In genomic region chr10:70539471-70539870, GRCh38 we compare ENCODE assay signal across 16 cellular contexts.
DNase-seq lines count a peak whose midpoint lies in the region; ATAC-seq and TF ChIP-seq lines count a peak whose summit lies in the region.
"Had no signal": no experiment of that assay in that cellular context is flagged by ENCODE, and none has a peak within 500 bp of the region (broad histone marks: within the 10 kb centered on the region; RNA-seq: fewer than 3 reads in every experiment).

No MANE protein-coding gene starts in this region.

- no peak overlapping the region for H3K4me3 ChIP-seq in H7 (ENCODE audit: insufficient read depth, low read depth, low read length)
- H3K4me3 ChIP-seq: GM12878, GM23248 had no signal

- H3K27me3 Mint-ChIP-seq in endothelial cell (ENCODE audit: unreplicated experiment): peaks cover 29% of the 10 kb centered on the region
- H3K27me3 Mint-ChIP-seq: CD4-positive, CD25-positive, alpha-beta regulatory T cell had no signal

- H3K36me3 Mint-ChIP-seq in endothelial cell (ENCODE audit: low read depth, unreplicated experiment): peaks cover 51% of the 10 kb centered on the region
- H3K36me3 Mint-ChIP-seq: CD4-positive, CD25-positive, alpha-beta regulatory T cell; CD8-positive, alpha-beta T cell had no signal

- TF ChIP-seq CTCF in endothelial cell (IDR thresholded peaks at IDR 0.05; ENCODE audit: unreplicated experiment): no peak

- peaks cover 12% of the 10 kb centered on the region for H3K36me3 ChIP-seq in H7 (replicated peaks; ENCODE audit: control insufficient read depth, insufficient read depth, low read length)

- H3K27me3 ChIP-seq in H7 (ENCODE audit: control insufficient read depth, insufficient read depth, low read length): no peaks in the 10 kb centered on the region

- peak overlapping the region; percentile 81 for H3K4me3 Mint-ChIP-seq in endothelial cell (ENCODE audit: unreplicated experiment)
- H3K4me3 Mint-ChIP-seq: CD4-positive, CD25-positive, alpha-beta regulatory T cell; CD8-positive, alpha-beta T cell; H9 had no signal

- peak overlapping the region; percentile 45 for H3K27ac Mint-ChIP-seq in endothelial cell (ENCODE audit: unreplicated experiment)
- H3K27ac Mint-ChIP-seq: CD4-positive, CD25-positive, alpha-beta regulatory T cell; CD8-positive, alpha-beta T cell; H9 had no signal

- H3K4me1 Mint-ChIP-seq in endothelial cell (ENCODE audit: unreplicated experiment): peaks cover 33% of the 10 kb centered on the region

- peak; percentile 6 for ATAC-seq in stimulated activated naive CD8-positive, alpha-beta T cell treated with anti-CD3 and anti-CD28 coated beads, Interleukin-15, Interleukin-2, amounts not matched to agents 100 U/mL and 50 U/mL, for 24 hours
- ATAC-seq in GM21737 (IDR thresholded peaks at IDR 0.05; ENCODE audit: unreplicated experiment): no peak
- ATAC-seq in GM18505 (IDR thresholded peaks at IDR 0.05; ENCODE audit: unreplicated experiment): no peak
- ATAC-seq: CD8-positive, alpha-beta T cell; GM12878; HCT116 had no signal

- DNase-seq in H7 (peak; percentile 49), endothelial cell (ENCODE audit: low spot score) (no peak), DMS79 (lab: John Stamatoyannopoulos, UW) (no peak)
- no peak for DNase-seq in stimulated activated naive CD8-positive, alpha-beta T cell treated with anti-CD3 and anti-CD28 coated beads, Interleukin-15, Interleukin-2, amounts not matched to agents 100 U/mL and 50 U/mL, for 24 hours
- DNase-seq: Caco-2; CD4-positive, CD25-positive, alpha-beta regulatory T cell; CD8-positive, alpha-beta T cell; DMS153; EL; GDM1; GM23248; H9 had no signal

- TF ChIP-seq POLR2A in GM18505 (IDR thresholded peaks at IDR 0.05; ENCODE audit: borderline replicate concordance, extremely low read depth, insufficient read depth, insufficient read length): no peak

- no peaks in the 10 kb centered on the region for H3K9me3 Mint-ChIP-seq in endothelial cell (ENCODE audit: unreplicated experiment)
- H3K9me3 Mint-ChIP-seq: CD4-positive, CD25-positive, alpha-beta regulatory T cell; CD8-positive, alpha-beta T cell; H9 had no signal
